Comparison of ENCODE assay signal across 20 cellular contexts in the genomic region with DNA sequence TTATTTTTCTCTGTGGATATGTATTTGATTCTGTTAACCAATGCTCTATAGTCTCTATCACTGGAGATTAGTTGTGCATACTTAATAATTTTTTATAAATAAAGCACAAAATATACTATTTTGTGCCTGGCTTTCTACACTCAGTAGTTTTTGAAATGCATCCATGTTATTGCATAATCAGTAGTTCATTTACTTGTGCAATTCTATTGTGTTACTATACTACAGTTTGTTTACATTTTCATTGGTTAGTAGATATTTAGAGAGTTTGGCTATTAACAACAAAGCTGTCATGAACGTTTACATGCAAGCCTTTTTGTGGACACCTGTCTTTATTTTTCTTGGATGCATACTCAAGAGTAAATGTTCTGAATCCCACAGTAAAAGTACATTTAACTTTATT.
"Had no signal": no experiment of that assay in that cellular context is flagged by ENCODE, and none has a peak within 500 bp of the region (broad histone marks: within the 10 kb centered on the region; RNA-seq: fewer than 3 reads in every experiment).

No MANE protein-coding gene starts in this region.

- H3K4me3 ChIP-seq: heart right ventricle, mucosa of descending colon, right atrium auricular region, skin epidermis, tibial artery, uterus had no signal

- DNase-seq: activated CD4-positive, alpha-beta T cell treated with anti-CD3 and anti-CD28 coated beads, Interleukin-2, amount 10 ng/mL, durations not matched to agents 24 days and 14 days; activated CD8-positive, alpha-beta T cell treated with anti-CD3 and anti-CD28 coated beads, Interleukin-2, amount 10 ng/mL, durations not matched to agents 7 days and 5 days; activated naive CD4-positive, alpha-beta T cell treated with anti-CD3 and anti-CD28 coated beads for 36 hours; activated T-cell treated with anti-CD3 and anti-CD28 coated beads, Interleukin-2, amount 50 U/mL, for 24 hours; aorta; brain microvascular endothelial cell; cerebellar nuclear complex; cortex of kidney; effector CD4-positive, alpha-beta T cell; heart right ventricle; kidney glomerular epithelial cell; left ventricle myocardium superior; mucosa of descending colon; naive B cell; stimulated activated naive CD8-positive, alpha-beta T cell treated with anti-CD3 and anti-CD28 coated beads, Interleukin-15, Interleukin-2, amounts not matched to agents 100 U/mL and 50 U/mL, for 24 hours; substantia nigra; tibial artery; uterus had no signal

- ATAC-seq: activated CD8-positive, alpha-beta T cell treated with anti-CD3 and anti-CD28 coated beads, Interleukin-2, amount 10 ng/mL, durations not matched to agents 7 days and 5 days; heart right ventricle; left ventricle myocardium superior; mucosa of descending colon; stimulated activated naive CD8-positive, alpha-beta T cell treated with anti-CD3 and anti-CD28 coated beads, Interleukin-15, Interleukin-2, amounts not matched to agents 100 U/mL and 50 U/mL, for 24 hours had no signal
